In the genomic region with DNA sequence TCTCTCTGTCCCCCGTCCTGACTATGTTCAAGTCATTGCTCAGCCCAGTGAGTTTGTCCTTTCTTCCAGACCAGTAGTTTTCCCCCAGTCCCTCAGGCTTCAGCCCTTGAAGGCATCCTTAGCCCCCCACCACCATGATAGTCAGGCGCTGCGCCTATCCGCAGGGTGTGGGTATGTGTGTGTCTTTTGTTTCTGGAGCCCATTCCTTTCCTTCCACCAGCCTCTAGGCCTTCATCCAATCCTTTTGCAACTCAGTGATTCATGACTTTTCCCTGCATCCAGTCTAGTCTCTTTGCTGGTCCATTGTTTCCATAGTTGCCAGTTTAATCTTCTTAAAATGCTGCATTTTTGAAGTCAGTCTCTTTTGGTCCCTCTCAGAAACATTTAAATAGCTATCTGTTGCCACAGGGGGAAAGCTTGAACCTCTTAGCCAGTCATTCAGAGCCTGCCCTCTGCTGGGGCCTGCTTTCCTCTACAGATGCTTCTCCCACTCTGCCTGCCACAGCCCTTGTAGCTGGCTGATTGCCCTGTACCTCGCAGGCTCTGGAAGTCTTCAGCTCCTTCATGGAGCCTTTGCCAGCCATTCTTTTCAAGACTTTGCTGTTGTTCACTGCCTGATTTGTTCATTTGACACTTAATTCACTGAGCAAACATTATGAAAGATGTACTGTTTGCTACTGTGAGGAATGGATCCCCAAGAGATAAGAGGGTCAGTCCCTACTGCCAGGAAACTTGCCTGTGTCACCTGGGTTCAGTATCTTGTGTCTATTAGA, we compare ENCODE assay signal across 8 cellular contexts. TPM values are rescaled to one million over a fixed set of nuclear protein-coding genes. Genes with fewer than 3 reads are reported as not detected.
A peak's percentile ranks its signal among the peaks of the same experiment; 100 is the strongest.
DNase-seq lines count a peak whose midpoint lies in the region; ATAC-seq and TF ChIP-seq lines count a peak whose summit lies in the region.

No MANE protein-coding gene starts in this region.

- TF ChIP-seq POLR2A in vagina (IDR thresholded peaks at IDR 0.05): no peak

- no peak overlapping the region; the same call in 2 of the 3 replicates for H3K4me3 Mint-ChIP-seq in GM23338
- H3K4me3 Mint-ChIP-seq in activated naive CD8-positive, alpha-beta T cell treated with anti-CD3 and anti-CD28 coated beads, Interleukin-2, amount 50 U/mL, for 24 hours: no peak overlapping the region

- DNase-seq in GDM1 (lab: John Stamatoyannopoulos, UW) (peak; percentile 38), GM23338 (ENCODE audit: low spot score) (peak; percentile 88), heart right ventricle (peak; percentile 72 to 82), psoas muscle (peak; percentile 61 to 73), vagina (ENCODE audit: extremely low spot score in 2 of 2) (no peak)
- DNase-seq in activated naive CD8-positive, alpha-beta T cell treated with anti-CD3 and anti-CD28 coated beads, Interleukin-2, amount 50 U/mL, for 24 hours: peak; percentile 57

- peak; percentile 73 to 79 for TF ChIP-seq CTCF in GM23338 (conservative IDR thresholded peaks at IDR 0.05; ENCODE audit: low read depth in 2 of 2)
- peak; percentile 77 for TF ChIP-seq CTCF in LNCAP (IDR thresholded peaks at IDR 0.05)
- TF ChIP-seq CTCF in heart right ventricle (IDR thresholded peaks at IDR 0.05): peak; percentile 41 to 90 (median 74)
- peak; percentile 54 for TF ChIP-seq CTCF in psoas muscle (IDR thresholded peaks at IDR 0.05)
- peak in 1 of 3 experiments; percentile 54 for TF ChIP-seq CTCF in vagina (IDR thresholded peaks at IDR 0.05)

- H3K27me3 Mint-ChIP-seq in GM23338 (ENCODE audit: insufficient read depth, low read depth, poor library complexity): no peaks in the 10 kb centered on the region
- no peaks in the 10 kb centered on the region for H3K27me3 Mint-ChIP-seq in activated naive CD8-positive, alpha-beta T cell treated with anti-CD3 and anti-CD28 coated beads, Interleukin-2, amount 50 U/mL, for 24 hours

- ATAC-seq in GM23338 (peak; percentile 98), SK-N-SH treated with all-trans-retinoic acid at 6 μM for 48 hours (peak; percentile 94), heart right ventricle (peak; percentile 86 to 95 (median 92)), psoas muscle (peak; percentile 67 to 81 (median 77))
- peak; percentile 91 for ATAC-seq in activated naive CD8-positive, alpha-beta T cell treated with anti-CD3 and anti-CD28 coated beads, Interleukin-2, amount 50 U/mL, for 24 hours

- H3K27me3 ChIP-seq in GM23338 (ENCODE audit: insufficient read depth) (no peaks in the 10 kb centered on the region), heart right ventricle (no peaks in the 10 kb centered on the region), psoas muscle (ENCODE audit: insufficient read depth in 3 of 3, low read length in 2 of 3) (no peaks in the 10 kb centered on the region), vagina (no peaks in the 10 kb centered on the region)

- peaks cover 33% of the 10 kb centered on the region for H3K79me2 ChIP-seq in GM23338 (replicated peaks; ENCODE audit: insufficient read depth)

- WGBS in heart right ventricle, 2 donors: 63 to 64% methylated on average over 5 of the region's 5 CpGs
- 61 to 74% (median 69%) methylated on average over 5 of the region's 5 CpGs for WGBS in psoas muscle, 3 donors

- H3K4me1 Mint-ChIP-seq in GM23338: peaks cover 11% of the 10 kb centered on the region
- peaks cover 26% of the 10 kb centered on the region for H3K4me1 Mint-ChIP-seq in activated naive CD8-positive, alpha-beta T cell treated with anti-CD3 and anti-CD28 coated beads, Interleukin-2, amount 50 U/mL, for 24 hours

- no peak overlapping the region for H2AFZ ChIP-seq in GM23338

- H3K9me3 ChIP-seq in heart right ventricle (no peaks in the 10 kb centered on the region), psoas muscle (no peaks in the 10 kb centered on the region), vagina (no peaks in the 10 kb centered on the region)

- intact Hi-C loops in heart right ventricle (cut with DNase I) (loop anchor here (2.0 to 10.0 kb wide), 17 partner anchors 53 to 594 kb away; partner anchors contain the start of genes CNEP1R1 (in 4 of the 10), TENT4B (in 3 of the 10), HEATR3 (in 2 of the 10) and BRD7 (in 1 of the 10)), psoas muscle (cut with DNase I) (loop anchor here (2.0 to 10.0 kb wide), 6 partner anchors 58 to 454 kb away; partner anchors contain the start of genes BRD7 (in 1 of the 2), CNEP1R1 (in 1 of the 2), HEATR3 (in 1 of the 2) and TENT4B (in 1 of the 2)), vagina (cut with DNase I) (loop anchor here (10.0 kb wide), 1 partner anchor 454 kb away; no protein-coding TSS in a partner anchor)

- no peaks in the 10 kb centered on the region for H3F3A ChIP-seq in GM23338 (replicated peaks; ENCODE audit: low read depth)

- no peaks in the 10 kb centered on the region for H3K9me2 ChIP-seq in GM23338 (ENCODE audit: insufficient read depth)

- H3K27ac ChIP-seq in GM23338 (ENCODE audit: low read depth): peak overlapping the region; percentile 59; the same call in 1 of the 2 replicates
- peak overlapping the region in 2 of 10 donors; percentile 9 to 39 for H3K27ac ChIP-seq in heart right ventricle
- peak overlapping the region; percentile 44 for H3K27ac ChIP-seq in psoas muscle
- H3K27ac ChIP-seq in vagina: peak overlapping the region; percentile 16

- peaks cover 13% of the 10 kb centered on the region; the same call in 2 of the 3 replicates for H3K36me3 Mint-ChIP-seq in GM23338 (ENCODE audit: low read depth)
- peaks cover 10% of the 10 kb centered on the region for H3K36me3 Mint-ChIP-seq in activated naive CD8-positive, alpha-beta T cell treated with anti-CD3 and anti-CD28 coated beads, Interleukin-2, amount 50 U/mL, for 24 hours (ENCODE audit: low read depth)

- peaks cover 17% of the 10 kb centered on the region for H4K20me1 ChIP-seq in GM23338 (replicated peaks; ENCODE audit: insufficient read depth)

- H3K4me3 ChIP-seq in GM23338: no peak overlapping the region
- no peak overlapping the region for H3K4me3 ChIP-seq in heart right ventricle
- H3K4me3 ChIP-seq in psoas muscle: no peak overlapping the region
- H3K4me3 ChIP-seq in vagina: no peak overlapping the region

- H3K9me3 Mint-ChIP-seq in GM23338: no peaks in the 10 kb centered on the region
- no peaks in the 10 kb centered on the region for H3K9me3 Mint-ChIP-seq in activated naive CD8-positive, alpha-beta T cell treated with anti-CD3 and anti-CD28 coated beads, Interleukin-2, amount 50 U/mL, for 24 hours

- peak overlapping the region; percentile 36; the same call in 1 of the 2 replicates for H3K4me2 ChIP-seq in GM23338

- peaks cover 4% of the 10 kb centered on the region; the same call in 1 of the 2 replicates for H3K4me1 ChIP-seq in GM23338 (ENCODE audit: insufficient read depth)
- H3K4me1 ChIP-seq in heart right ventricle: peaks cover 7 to 51% (median 33%) of the 10 kb centered on the region in 9 donors
- H3K4me1 ChIP-seq in psoas muscle: peaks cover 42% of the 10 kb centered on the region
- H3K4me1 ChIP-seq in vagina: peaks cover 38% of the 10 kb centered on the region

- H3K27ac Mint-ChIP-seq in GM23338: peak overlapping the region; percentile 73
- H3K27ac Mint-ChIP-seq in activated naive CD8-positive, alpha-beta T cell treated with anti-CD3 and anti-CD28 coated beads, Interleukin-2, amount 50 U/mL, for 24 hours: peak overlapping the region; percentile 52

- no peaks in the 10 kb centered on the region for H3K36me3 ChIP-seq in GM23338 (ENCODE audit: insufficient read depth)
- peaks cover 0 to 41% (median 11%) of the 10 kb centered on the region in 9 donors for H3K36me3 ChIP-seq in heart right ventricle
- peaks cover 0 to 33% of the 10 kb centered on the region in 2 donors for H3K36me3 ChIP-seq in psoas muscle (ENCODE audit: insufficient read depth in 1 of 2, low read depth in 1 of 2)
- H3K36me3 ChIP-seq in vagina: peaks cover 0 to 8% of the 10 kb centered on the region in 2 donors

TF ChIP-seq in GM23338, 12 proteins besides CTCF, POLR2A, EP300 and RAD21 (continues in another document):
- no peak for TF ChIP-seq ZNF331 (CRISPR knock-in tag; IDR thresholded peaks at IDR 0.05; ENCODE audit: low read depth)
- no peak for TF ChIP-seq JUNB (IDR thresholded peaks at IDR 0.05; ENCODE audit: unreplicated experiment)
- no peak for TF ChIP-seq POLR2AphosphoS5 (IDR thresholded peaks at IDR 0.05; ENCODE audit: low read depth)

TF ChIP-seq in SK-N-SH treated with all-trans-retinoic acid at 6 μM for 48 hours, 23 proteins besides CTCF, POLR2A, EP300 and RAD21 (continues in another document):
- no peak for TF ChIP-seq ESRRG (CRISPR knock-in tag; IDR thresholded peaks at IDR 0.05)
- TF ChIP-seq ZNF8 (CRISPR knock-in tag; IDR thresholded peaks at IDR 0.05): no peak
- TF ChIP-seq ZNF565 (CRISPR knock-in tag; conservative IDR thresholded peaks at IDR 0.05; ENCODE audit: low read depth): no peak
- TF ChIP-seq, protein P1, sequence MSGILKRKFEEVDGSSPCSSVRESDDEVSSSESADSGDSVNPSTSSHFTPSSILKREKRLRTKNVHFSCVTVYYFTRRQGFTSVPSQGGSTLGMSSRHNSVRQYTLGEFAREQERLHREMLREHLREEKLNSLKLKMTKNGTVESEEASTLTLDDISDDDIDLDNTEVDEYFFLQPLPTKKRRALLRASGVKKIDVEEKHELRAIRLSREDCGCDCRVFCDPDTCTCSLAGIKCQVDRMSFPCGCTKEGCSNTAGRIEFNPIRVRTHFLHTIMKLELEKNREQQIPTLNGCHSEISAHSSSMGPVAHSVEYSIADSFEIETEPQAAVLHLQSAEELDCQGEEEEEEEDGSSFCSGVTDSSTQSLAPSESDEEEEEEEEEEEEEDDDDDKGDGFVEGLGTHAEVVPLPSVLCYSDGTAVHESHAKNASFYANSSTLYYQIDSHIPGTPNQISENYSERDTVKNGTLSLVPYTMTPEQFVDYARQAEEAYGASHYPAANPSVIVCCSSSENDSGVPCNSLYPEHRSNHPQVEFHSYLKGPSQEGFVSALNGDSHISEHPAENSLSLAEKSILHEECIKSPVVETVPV (CRISPR knock-in tag; IDR thresholded peaks at IDR 0.05): no peak
- no peak for TF ChIP-seq CSDC2 (CRISPR knock-in tag; IDR thresholded peaks at IDR 0.05)
- no peak for TF ChIP-seq SNAI2 (CRISPR knock-in tag; IDR thresholded peaks at IDR 0.05)
- TF ChIP-seq ISL1 (CRISPR knock-in tag; IDR thresholded peaks at IDR 0.05): no peak; the same call in none of the 2 replicates

RNA-seq across cellular contexts. Expression of gene ADCY7, which starts 55.9 kb away (rescaled TPM):
- total RNA-seq in GM23338 (2014; rRNA removed; shearing (Covaris generic)): 10.5 and 10.8 TPM in 2 replicates
- polyA plus RNA-seq in GM23338 (2016; fragmentation: Nextera tagmentation; extraction: Ambion mirVana) (2.4 and 2.5 TPM in 2 replicates), heart right ventricle (1 to 10 TPM; 2.4 to 5.0 TPM), psoas muscle (1 to 10 TPM in 2 of 3 donors, under 1 TPM in 1; 0.34 to 1.5 (median 1.1) TPM)
- total RNA-seq in heart right ventricle (10 to 100 TPM in 2 of 10 donors, 1 to 10 TPM in 8; 2.2 to 25.5 (median 4.7) TPM), psoas muscle (1 to 10 TPM; 3.1 to 5.5 (median 4.2) TPM), vagina (18.9 TPM)

RNA-seq across cellular contexts. Expression of gene TENT4B, which starts 57.3 kb away (rescaled TPM):
- total RNA-seq in GM23338 (2014; rRNA removed; shearing (Covaris generic)): 18.3 and 21.3 TPM in 2 replicates
- polyA plus RNA-seq in GM23338 (2016; fragmentation: Nextera tagmentation; extraction: Ambion mirVana): 16.7 and 17.6 TPM in 2 replicates
- total RNA-seq in heart right ventricle: 1 to 10 TPM; 4.4 to 8.6 (median 7.1) TPM
- 1 to 10 TPM; 2.7 to 3.1 TPM for polyA plus RNA-seq in heart right ventricle
- total RNA-seq in psoas muscle: 1 to 10 TPM; 6.8 to 8.1 (median 7.1) TPM
- 1 to 10 TPM; 3.5 to 9.7 (median 4.0) TPM for polyA plus RNA-seq in psoas muscle
- total RNA-seq in vagina: 14.0 TPM

Comparison
In these comparisons a context has a peak if more than half of its experiments do, and no peak if none do; other contexts are left out.
1. DNase-seq: peak in GDM1 (single experiment), GM23338 (single experiment), activated naive CD8-positive, alpha-beta T cell treated with anti-CD3 and anti-CD28 coated beads, Interleukin-2, amount 50 U/mL, for 24 hours (single experiment), heart right ventricle (2 of 2) and psoas muscle (2 of 2); none in vagina (0 of 2).
2. Peak in every context shown above with its lines, with median percentiles within 50 percentile points of each other: ATAC-seq.